Comparison of ENCODE assay signal across 9 cellular contexts in the genomic region with DNA sequence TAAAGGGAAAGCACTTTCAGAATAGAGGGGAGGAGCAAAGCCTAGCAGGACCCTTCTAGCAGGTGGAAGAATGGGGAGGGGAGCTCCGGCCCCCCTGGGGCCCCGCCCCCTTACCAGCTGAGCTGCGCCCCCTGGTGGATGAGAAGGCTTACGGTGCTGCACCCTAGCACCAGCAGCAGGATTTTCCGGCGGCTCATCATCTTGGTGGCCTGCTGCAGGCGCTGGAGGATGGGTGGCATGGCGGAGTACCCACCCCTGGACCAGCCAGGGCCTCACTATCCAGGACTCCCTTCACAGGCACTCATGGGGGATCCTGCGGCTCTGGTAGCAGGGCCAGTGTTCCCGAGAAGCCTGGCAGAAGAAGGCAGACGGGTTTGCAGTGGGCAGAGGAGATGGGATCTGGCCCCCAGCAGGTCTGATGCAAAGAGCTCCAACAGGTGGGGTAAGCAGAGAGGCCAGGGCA. TPM values are rescaled to one million over a fixed set of nuclear protein-coding genes. Genes with fewer than 3 reads are reported as not detected.
DNase-seq lines count a peak whose midpoint lies in the region; ATAC-seq and TF ChIP-seq lines count a peak whose summit lies in the region.
"Had no signal": no experiment of that assay in that cellular context is flagged by ENCODE, and none has a peak within 500 bp of the region (broad histone marks: within the 10 kb centered on the region; RNA-seq: fewer than 3 reads in every experiment).

No MANE protein-coding gene starts in this region.

- ATAC-seq in activated T-helper 17 cell treated with anti-CD3 and anti-CD28 coated beads, Interleukin-2, amount 50 U/mL, for 72 hours (replicated peaks), result peak; percentile 96
- ATAC-seq in stimulated activated naive CD8-positive, alpha-beta T cell treated with anti-CD3 and anti-CD28 coated beads, Interleukin-15, amount 100 ng/mL, for 72 hours, result peak; percentile 91

- H3K4ac ChIP-seq in neuronal stem cell (ENCODE audit: low read length), result no peak overlapping the region

- H3K9me3 ChIP-seq in neuronal stem cell (replicated peaks in 1 of 2; ENCODE audit: control insufficient read depth in 2 of 2, insufficient read depth in 1 of 2, low read depth in 1 of 2, low read length in 2 of 2), result no peaks in the 10 kb centered on the region

- H3K9me3 Mint-ChIP-seq in activated T-helper 17 cell treated with anti-CD3 and anti-CD28 coated beads, Interleukin-2, amount 50 U/mL, for 72 hours, result no peaks in the 10 kb centered on the region
- H3K9me3 Mint-ChIP-seq in stimulated activated naive CD8-positive, alpha-beta T cell treated with anti-CD3 and anti-CD28 coated beads, Interleukin-15, amount 100 ng/mL, for 72 hours, result no peaks in the 10 kb centered on the region

- peak overlapping the region; percentile 79 for H2BK12ac ChIP-seq in neuronal stem cell (ENCODE audit: low read length)

- H3K27me3 ChIP-seq in neuronal stem cell (ENCODE audit: control insufficient read depth in 3 of 3, insufficient read depth in 3 of 3, low read depth in 1 of 3, low read length in 3 of 3), result no peaks in the 10 kb centered on the region

- H2BK15ac ChIP-seq in neuronal stem cell (ENCODE audit: low read length), result peak overlapping the region; percentile 30

- peak overlapping the region; percentile 67 for H2AFZ ChIP-seq in neuronal stem cell (ENCODE audit: low read length)

- H2BK120ac ChIP-seq in neuronal stem cell (ENCODE audit: low read depth, low read length), result no peak overlapping the region

- no peak overlapping the region for H3K14ac ChIP-seq in neuronal stem cell (ENCODE audit: low read length)

- peak; percentile 71 for DNase-seq in NK-92 treated with Interleukin-12 subunit alpha and Interleukin-12 subunit beta, amount 100 ng/mL, for 24 hours (lab: John Stamatoyannopoulos, UW)
- no peak for DNase-seq in NK-92 (lab: John Stamatoyannopoulos, UW; ENCODE audit: unreplicated experiment)
- DNase-seq in LHCN-M2 (ENCODE audit: low read depth), result peak; percentile 67
- DNase-seq in SHP77 (lab: John Stamatoyannopoulos, UW), result peak; percentile 72 to 84
- DNase-seq in fibroblast of pulmonary artery (ENCODE audit: low read depth), result peak; percentile 80
- DNase-seq in neuronal stem cell (ENCODE audit: low spot score), result peak; percentile 77
- DNase-seq in stimulated activated naive CD8-positive, alpha-beta T cell treated with anti-CD3 and anti-CD28 coated beads, Interleukin-15, amount 100 ng/mL, for 72 hours, result peak; percentile 82 to 83

- H3K4me3 Mint-ChIP-seq in activated T-helper 17 cell treated with anti-CD3 and anti-CD28 coated beads, Interleukin-2, amount 50 U/mL, for 72 hours, result peak overlapping the region; percentile 58
- peak overlapping the region; percentile 45 to 63 for H3K4me3 Mint-ChIP-seq in stimulated activated naive CD8-positive, alpha-beta T cell treated with anti-CD3 and anti-CD28 coated beads, Interleukin-15, amount 100 ng/mL, for 72 hours

- H3K18ac ChIP-seq in neuronal stem cell (ENCODE audit: low read length), result peak overlapping the region; percentile 72

- H3K27me3 Mint-ChIP-seq in activated T-helper 17 cell treated with anti-CD3 and anti-CD28 coated beads, Interleukin-2, amount 50 U/mL, for 72 hours, result no peaks in the 10 kb centered on the region
- peaks cover 29% of the 10 kb centered on the region for H3K27me3 Mint-ChIP-seq in stimulated activated naive CD8-positive, alpha-beta T cell treated with anti-CD3 and anti-CD28 coated beads, Interleukin-15, amount 100 ng/mL, for 72 hours

- no peak overlapping the region for H4K8ac ChIP-seq in neuronal stem cell (ENCODE audit: low read depth, low read length)

- no peak overlapping the region for H4K91ac ChIP-seq in neuronal stem cell (ENCODE audit: low read depth, low read length, poor library complexity)

- H3K23ac ChIP-seq in neuronal stem cell (ENCODE audit: low read depth, low read length, poor library complexity), result peak overlapping the region; percentile 9

- peaks cover 11% of the 10 kb centered on the region for H3K79me1 ChIP-seq in neuronal stem cell (ENCODE audit: low read depth, low read length)

- no peak overlapping the region for H3K27ac ChIP-seq in neuronal stem cell (replicated peaks; ENCODE audit: low read length)

- no peaks in the 10 kb centered on the region for H3K36me3 Mint-ChIP-seq in activated T-helper 17 cell treated with anti-CD3 and anti-CD28 coated beads, Interleukin-2, amount 50 U/mL, for 72 hours (ENCODE audit: low read depth)

- H2BK5ac ChIP-seq in neuronal stem cell (ENCODE audit: low read length), result peak overlapping the region; percentile 68

- TF ChIP-seq CTCF in fibroblast of pulmonary artery (IDR thresholded peaks at IDR 0.05; ENCODE audit: low read length, missing control alignments), result peak; percentile 91

- WGBS in neuronal stem cell (ENCODE audit: extremely low coverage in 2 of 2, insufficient read length in 2 of 2, insufficient replicate concordance in 1 of 2), 2 donors, result no CpG with 5 or more reads among the region's 11 CpGs

- H3K4me2 ChIP-seq in neuronal stem cell (ENCODE audit: insufficient read depth, low read length, poor library complexity, severe bottlenecking), result no peak overlapping the region

- peaks cover 9 to 15% of the 10 kb centered on the region in 2 donors for H3K4me1 ChIP-seq in neuronal stem cell (ENCODE audit: control insufficient read depth in 2 of 2, insufficient read depth in 1 of 2, low read depth in 1 of 2, low read length in 2 of 2)

- H3K27ac Mint-ChIP-seq in activated T-helper 17 cell treated with anti-CD3 and anti-CD28 coated beads, Interleukin-2, amount 50 U/mL, for 72 hours, result peak overlapping the region; percentile 56
- no peak overlapping the region for H3K27ac Mint-ChIP-seq in stimulated activated naive CD8-positive, alpha-beta T cell treated with anti-CD3 and anti-CD28 coated beads, Interleukin-15, amount 100 ng/mL, for 72 hours

- H3K9ac ChIP-seq in neuronal stem cell (ENCODE audit: low read depth, low read length, poor library complexity), result peak overlapping the region; percentile 32

- H3K36me3 ChIP-seq in neuronal stem cell (replicated peaks in 1 of 2; ENCODE audit: control insufficient read depth in 2 of 2, insufficient read depth in 2 of 2, low read length in 2 of 2), result peaks cover 0 to 25% of the 10 kb centered on the region in 2 donors

- peak overlapping the region; percentile 23 for H2AK5ac ChIP-seq in neuronal stem cell (ENCODE audit: low read depth, low read length)

- H3K4me3 ChIP-seq in fibroblast of pulmonary artery (replicated peaks; ENCODE audit: low read depth, low read length), result no peak overlapping the region
- no peak overlapping the region for H3K4me3 ChIP-seq in neuronal stem cell (ENCODE audit: low read length in 2 of 2)

- H3K4me1 Mint-ChIP-seq in activated T-helper 17 cell treated with anti-CD3 and anti-CD28 coated beads, Interleukin-2, amount 50 U/mL, for 72 hours, result peaks cover 7% of the 10 kb centered on the region
- H3K4me1 Mint-ChIP-seq in stimulated activated naive CD8-positive, alpha-beta T cell treated with anti-CD3 and anti-CD28 coated beads, Interleukin-15, amount 100 ng/mL, for 72 hours, result peaks cover 33% of the 10 kb centered on the region

RNA-seq across cellular contexts. Expression of a gene that starts 3.8 kb away (rescaled TPM):
- not detected in 2 replicates for total RNA-seq in LHCN-M2 (2014; rRNA removed)
- polyA plus RNA-seq in LHCN-M2 (2012), result 0.74 TPM
- under 1 TPM in 1 of 2 donors, not detected in 1; 0.45 TPM for total RNA-seq in activated T-helper 17 cell treated with anti-CD3 and anti-CD28 coated beads, Interleukin-2, amount 50 U/mL, for 72 hours
- polyA plus RNA-seq in neuronal stem cell (2013, experiment 1 of 2), result 24.0 TPM
- polyA plus RNA-seq in neuronal stem cell (2013, experiment 2 of 2), result 23.0 TPM

RNA-seq across cellular contexts. Expression of a gene that starts 7.0 kb away (rescaled TPM):
- 156 and 163 TPM in 2 replicates for total RNA-seq in LHCN-M2 (2014; rRNA removed)
- polyA plus RNA-seq in LHCN-M2 (2012), result 166 TPM
- total RNA-seq in activated T-helper 17 cell treated with anti-CD3 and anti-CD28 coated beads, Interleukin-2, amount 50 U/mL, for 72 hours, result 100 to 1,000 TPM; 201 to 237 TPM
- 125 TPM for polyA plus RNA-seq in neuronal stem cell (2013, experiment 1 of 2)
- 126 TPM for polyA plus RNA-seq in neuronal stem cell (2013, experiment 2 of 2)

RNA-seq across cellular contexts. Expression of a gene that starts 18.9 kb away (rescaled TPM):
- 0.75 and 1.8 TPM in 2 replicates for total RNA-seq in LHCN-M2 (2014; rRNA removed)
- polyA plus RNA-seq in LHCN-M2 (2012), result 3.9 TPM
- 1 to 10 TPM in 1 of 2 donors, not detected in 1; 2.1 TPM for total RNA-seq in activated T-helper 17 cell treated with anti-CD3 and anti-CD28 coated beads, Interleukin-2, amount 50 U/mL, for 72 hours
- polyA plus RNA-seq in neuronal stem cell (2013, experiment 1 of 2), result 0.07 TPM
- polyA plus RNA-seq in neuronal stem cell (2013, experiment 2 of 2), result not detected

RNA-seq across cellular contexts. Expression of a gene that starts 24.9 kb away (rescaled TPM):
- total RNA-seq in LHCN-M2 (2014; rRNA removed), result 26.0 and 30.0 TPM in 2 replicates
- polyA plus RNA-seq in LHCN-M2 (2012), result 52.3 TPM
- total RNA-seq in activated T-helper 17 cell treated with anti-CD3 and anti-CD28 coated beads, Interleukin-2, amount 50 U/mL, for 72 hours, result 100 to 1,000 TPM in 1 of 2 donors, 10 to 100 TPM in 1; 84.5 to 105 TPM
- polyA plus RNA-seq in neuronal stem cell (2013, experiment 1 of 2), result 20.7 TPM
- 21.7 TPM for polyA plus RNA-seq in neuronal stem cell (2013, experiment 2 of 2)

RNA-seq across cellular contexts. Expression of a gene that starts 33.4 kb away (rescaled TPM):
- total RNA-seq in LHCN-M2 (2014; rRNA removed), result not detected in 2 replicates
- 0.41 TPM for polyA plus RNA-seq in LHCN-M2 (2012)
- total RNA-seq in activated T-helper 17 cell treated with anti-CD3 and anti-CD28 coated beads, Interleukin-2, amount 50 U/mL, for 72 hours, result under 1 TPM in 1 of 2 donors, not detected in 1; 0.37 TPM
- not detected for polyA plus RNA-seq in neuronal stem cell (2013, experiment 1 of 2)
- not detected for polyA plus RNA-seq in neuronal stem cell (2013, experiment 2 of 2)
- total RNA-seq: subcutaneous adipose tissue had no signal
